1 cellular context compared by ENCODE assay signal in genomic region chr10:11852637-11853036, GRCh38. TPM values are rescaled to one million over a fixed set of nuclear protein-coding genes. Genes with fewer than 3 reads are reported as not detected.
"Had no signal": no experiment of that assay in that cellular context is flagged by ENCODE, and none has a peak within 500 bp of the region (broad histone marks: within the 10 kb centered on the region; RNA-seq: fewer than 3 reads in every experiment).

No MANE protein-coding gene starts in this region.

RNA-seq across cellular contexts. Expression of gene PROSER2, which starts 29.5 kb away (rescaled TPM):
- polyA plus RNA-seq: IgD-negative memory B cell had no signal
